1 cellular context compared by ENCODE assay signal in the genomic region with DNA sequence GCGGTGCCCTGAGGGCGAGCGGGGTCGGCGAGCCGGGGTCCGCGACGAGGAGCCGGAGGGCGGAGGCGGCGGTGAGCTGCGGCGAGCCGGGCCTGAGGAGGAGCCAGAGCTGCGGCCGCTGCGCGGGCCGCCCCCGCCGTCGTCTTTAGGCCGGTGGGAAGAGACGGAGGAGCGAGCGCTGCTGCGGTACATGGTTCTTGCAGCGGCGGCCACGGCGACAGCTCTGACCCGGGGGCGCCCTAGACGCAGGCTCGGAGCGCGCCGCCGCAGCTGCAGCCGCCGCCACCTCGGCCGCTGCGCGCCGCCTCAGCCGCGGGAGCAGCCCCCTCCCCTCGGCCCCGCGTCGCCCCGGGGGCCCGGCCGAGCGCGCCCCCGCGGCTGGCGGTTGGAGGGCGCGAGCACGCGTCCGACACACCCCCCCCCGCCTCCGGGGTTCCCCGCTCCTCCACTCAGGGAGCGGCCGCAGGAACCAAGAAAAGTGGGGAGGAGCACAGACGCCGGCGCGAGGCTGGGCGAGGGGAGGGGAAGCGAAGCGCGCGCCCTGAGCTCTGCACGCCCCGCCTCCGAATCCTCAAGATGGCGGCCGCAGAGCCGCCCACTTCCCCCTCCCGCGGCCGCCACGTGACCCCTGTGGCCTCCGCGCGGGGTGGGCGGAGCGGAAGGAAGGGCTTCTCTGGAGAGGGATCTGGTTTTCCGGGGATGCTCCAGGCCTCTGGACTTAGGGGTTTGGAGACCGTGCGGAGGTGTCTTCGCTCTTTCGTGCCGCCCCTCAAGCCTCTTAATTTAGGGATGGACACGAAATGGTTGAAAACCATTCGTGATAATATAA.
TF ChIP-seq lines count a peak whose summit lies in the region.

A gene with protein sequence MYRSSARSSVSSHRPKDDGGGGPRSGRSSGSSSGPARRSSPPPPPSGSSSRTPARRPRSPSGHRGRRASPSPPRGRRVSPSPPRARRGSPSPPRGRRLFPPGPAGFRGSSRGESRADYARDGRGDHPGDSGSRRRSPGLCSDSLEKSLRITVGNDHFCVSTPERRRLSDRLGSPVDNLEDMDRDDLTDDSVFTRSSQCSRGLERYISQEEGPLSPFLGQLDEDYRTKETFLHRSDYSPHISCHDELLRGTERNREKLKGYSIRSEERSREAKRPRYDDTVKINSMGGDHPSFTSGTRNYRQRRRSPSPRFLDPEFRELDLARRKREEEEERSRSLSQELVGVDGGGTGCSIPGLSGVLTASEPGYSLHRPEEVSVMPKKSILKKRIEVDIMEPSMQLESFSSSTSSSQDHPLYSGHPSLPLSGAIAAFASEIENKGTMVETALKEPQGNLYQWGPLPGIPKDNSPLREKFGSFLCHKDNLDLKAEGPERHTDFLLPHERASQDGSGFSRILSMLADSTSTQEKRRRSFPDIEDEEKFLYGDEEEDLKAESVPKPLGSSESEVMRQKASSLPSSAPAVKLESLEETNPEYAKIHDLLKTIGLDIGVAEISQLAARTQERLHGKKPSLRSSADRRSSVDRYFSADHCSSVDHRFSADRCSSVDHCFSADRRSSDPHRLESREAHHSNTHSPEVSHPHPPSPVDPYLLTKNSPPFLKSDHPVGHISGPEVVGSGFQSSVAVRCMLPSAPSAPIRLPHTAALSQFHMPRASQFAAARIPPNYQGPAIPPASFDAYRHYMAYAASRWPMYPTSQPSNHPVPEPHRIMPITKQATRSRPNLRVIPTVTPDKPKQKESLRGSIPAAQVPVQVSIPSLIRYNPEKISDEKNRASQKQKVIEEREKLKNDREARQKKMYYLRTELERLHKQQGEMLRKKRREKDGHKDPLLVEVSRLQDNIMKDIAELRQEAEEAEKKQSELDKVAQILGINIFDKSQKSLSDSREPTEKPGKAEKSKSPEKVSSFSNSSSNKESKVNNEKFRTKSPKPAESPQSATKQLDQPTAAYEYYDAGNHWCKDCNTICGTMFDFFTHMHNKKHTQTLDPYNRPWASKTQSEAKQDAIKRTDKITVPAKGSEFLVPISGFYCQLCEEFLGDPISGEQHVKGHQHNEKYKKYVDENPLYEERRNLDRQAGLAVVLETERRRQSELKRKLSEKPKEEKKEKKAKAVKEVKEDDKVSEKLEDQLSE (N-terminal part only) (minus strand): TSS at position 474 of the 829 bp plus-strand sequence. CDS start 282 bp downstream, at position 192.

TF ChIP-seq in GM12878, 131 proteins besides CTCF, POLR2A, EP300 and RAD21 (continued from another document):
- TF ChIP-seq, protein P1, sequence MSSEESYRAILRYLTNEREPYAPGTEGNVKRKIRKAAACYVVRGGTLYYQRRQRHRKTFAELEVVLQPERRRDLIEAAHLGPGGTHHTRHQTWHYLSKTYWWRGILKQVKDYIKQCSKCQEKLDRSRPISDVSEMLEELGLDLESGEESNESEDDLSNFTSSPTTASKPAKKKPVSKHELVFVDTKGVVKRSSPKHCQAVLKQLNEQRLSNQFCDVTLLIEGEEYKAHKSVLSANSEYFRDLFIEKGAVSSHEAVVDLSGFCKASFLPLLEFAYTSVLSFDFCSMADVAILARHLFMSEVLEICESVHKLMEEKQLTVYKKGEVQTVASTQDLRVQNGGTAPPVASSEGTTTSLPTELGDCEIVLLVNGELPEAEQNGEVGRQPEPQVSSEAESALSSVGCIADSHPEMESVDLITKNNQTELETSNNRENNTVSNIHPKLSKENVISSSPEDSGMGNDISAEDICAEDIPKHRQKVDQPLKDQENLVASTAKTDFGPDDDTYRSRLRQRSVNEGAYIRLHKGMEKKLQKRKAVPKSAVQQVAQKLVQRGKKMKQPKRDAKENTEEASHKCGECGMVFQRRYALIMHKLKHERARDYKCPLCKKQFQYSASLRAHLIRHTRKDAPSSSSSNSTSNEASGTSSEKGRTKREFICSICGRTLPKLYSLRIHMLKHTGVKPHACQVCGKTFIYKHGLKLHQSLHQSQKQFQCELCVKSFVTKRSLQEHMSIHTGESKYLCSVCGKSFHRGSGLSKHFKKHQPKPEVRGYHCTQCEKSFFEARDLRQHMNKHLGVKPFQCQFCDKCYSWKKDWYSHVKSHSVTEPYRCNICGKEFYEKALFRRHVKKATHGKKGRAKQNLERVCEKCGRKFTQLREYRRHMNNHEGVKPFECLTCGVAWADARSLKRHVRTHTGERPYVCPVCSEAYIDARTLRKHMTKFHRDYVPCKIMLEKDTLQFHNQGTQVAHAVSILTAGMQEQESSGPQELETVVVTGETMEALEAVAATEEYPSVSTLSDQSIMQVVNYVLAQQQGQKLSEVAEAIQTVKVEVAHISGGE (CRISPR knock-in tag; IDR thresholded peaks at IDR 0.05): no peak
- TF ChIP-seq NFYA (IDR thresholded peaks at IDR 0.05; ENCODE audit: borderline replicate concordance, low read depth, low read length) (no peak), SPI1 (IDR thresholded peaks at IDR 0.05; ENCODE audit: borderline replicate concordance, insufficient read depth, low read depth, low read length) (peak; percentile 80), SUZ12 (IDR thresholded peaks at IDR 0.05; ENCODE audit: unreplicated experiment) (no peak), JUNB (IDR thresholded peaks at IDR 0.05) (no peak), CREM (IDR thresholded peaks at IDR 0.05; ENCODE audit: low read depth) (peak; percentile 51; the same call in 1 of the 2 replicates), MXI1 (IDR thresholded peaks at IDR 0.05; ENCODE audit: low read depth, low read length) (peak; percentile 52; the same call in 1 of the 2 replicates), IKZF2 (IDR thresholded peaks at IDR 0.05) (peak; percentile 96 to 97)
- TF ChIP-seq, protein P2, sequence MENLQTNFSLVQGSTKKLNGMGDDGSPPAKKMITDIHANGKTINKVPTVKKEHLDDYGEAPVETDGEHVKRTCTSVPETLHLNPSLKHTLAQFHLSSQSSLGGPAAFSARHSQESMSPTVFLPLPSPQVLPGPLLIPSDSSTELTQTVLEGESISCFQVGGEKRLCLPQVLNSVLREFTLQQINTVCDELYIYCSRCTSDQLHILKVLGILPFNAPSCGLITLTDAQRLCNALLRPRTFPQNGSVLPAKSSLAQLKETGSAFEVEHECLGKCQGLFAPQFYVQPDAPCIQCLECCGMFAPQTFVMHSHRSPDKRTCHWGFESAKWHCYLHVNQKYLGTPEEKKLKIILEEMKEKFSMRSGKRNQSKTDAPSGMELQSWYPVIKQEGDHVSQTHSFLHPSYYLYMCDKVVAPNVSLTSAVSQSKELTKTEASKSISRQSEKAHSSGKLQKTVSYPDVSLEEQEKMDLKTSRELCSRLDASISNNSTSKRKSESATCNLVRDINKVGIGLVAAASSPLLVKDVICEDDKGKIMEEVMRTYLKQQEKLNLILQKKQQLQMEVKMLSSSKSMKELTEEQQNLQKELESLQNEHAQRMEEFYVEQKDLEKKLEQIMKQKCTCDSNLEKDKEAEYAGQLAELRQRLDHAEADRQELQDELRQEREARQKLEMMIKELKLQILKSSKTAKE (IDR thresholded peaks at IDR 0.05; ENCODE audit: low read depth, poor library complexity, severe bottlenecking): no peak
